Comparison of ENCODE assay signal across 8 cellular contexts in the genomic region with DNA sequence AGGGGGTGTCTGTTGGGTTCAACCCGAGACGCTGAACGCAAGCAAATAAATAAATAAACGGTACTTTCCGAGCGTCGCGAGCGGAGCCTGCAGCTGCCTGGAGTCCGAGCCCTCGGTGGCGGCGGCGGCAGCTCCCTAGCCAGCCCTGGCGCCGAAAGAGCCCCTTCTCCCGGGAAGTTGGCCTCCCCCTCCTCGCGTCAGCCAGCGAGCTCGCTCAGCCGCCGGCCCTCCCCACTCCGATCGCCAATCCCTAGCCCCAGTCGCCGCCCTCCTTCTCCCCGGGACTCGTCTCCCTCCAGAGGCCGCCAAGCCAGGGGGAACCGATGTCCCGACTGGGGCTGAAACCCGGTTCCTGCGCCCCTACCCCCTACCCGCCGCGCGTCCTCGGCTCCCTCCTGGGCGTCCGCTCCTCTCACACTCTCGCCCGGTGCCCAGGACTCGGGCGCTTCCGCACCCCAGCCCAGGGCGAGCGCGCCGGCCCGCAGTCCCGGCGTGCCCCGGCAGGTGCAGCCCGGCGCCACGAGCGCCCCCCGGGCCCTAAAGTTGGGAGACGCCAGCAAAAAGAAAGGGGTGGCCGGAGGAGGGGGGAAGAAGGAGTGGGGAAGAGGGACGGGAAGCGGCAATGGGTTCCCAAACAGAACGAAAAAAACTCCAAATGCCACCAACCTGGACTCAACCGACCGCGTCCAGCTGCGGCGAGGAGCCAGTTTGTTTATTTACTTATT. TPM values are rescaled to one million over a fixed set of nuclear protein-coding genes. Genes with fewer than 3 reads are reported as not detected.
A peak's percentile ranks its signal among the peaks of the same experiment; 100 is the strongest.
DNase-seq lines count a peak whose midpoint lies in the region; ATAC-seq, FAIRE-seq and TF ChIP-seq lines count a peak whose summit lies in the region.

A gene with protein sequence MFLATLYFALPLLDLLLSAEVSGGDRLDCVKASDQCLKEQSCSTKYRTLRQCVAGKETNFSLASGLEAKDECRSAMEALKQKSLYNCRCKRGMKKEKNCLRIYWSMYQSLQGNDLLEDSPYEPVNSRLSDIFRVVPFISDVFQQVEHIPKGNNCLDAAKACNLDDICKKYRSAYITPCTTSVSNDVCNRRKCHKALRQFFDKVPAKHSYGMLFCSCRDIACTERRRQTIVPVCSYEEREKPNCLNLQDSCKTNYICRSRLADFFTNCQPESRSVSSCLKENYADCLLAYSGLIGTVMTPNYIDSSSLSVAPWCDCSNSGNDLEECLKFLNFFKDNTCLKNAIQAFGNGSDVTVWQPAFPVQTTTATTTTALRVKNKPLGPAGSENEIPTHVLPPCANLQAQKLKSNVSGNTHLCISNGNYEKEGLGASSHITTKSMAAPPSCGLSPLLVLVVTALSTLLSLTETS (minus strand): TSS at position 710 of the 725 bp plus-strand sequence. CDS start 1,177 bp downstream, outside the sequence.

- H3K36me3 ChIP-seq in ectodermal cell (ENCODE audit: control insufficient read depth, insufficient read depth, low read length), result no peaks in the 10 kb centered on the region
- no peaks in the 10 kb centered on the region for H3K36me3 ChIP-seq in small intestine (ENCODE audit: control insufficient read depth in 2 of 2, insufficient read depth in 2 of 2, low read length in 2 of 2)

- DNase-seq in DMS53 treated with DMSO at 0.1 percent for 48 hours (lab: John Stamatoyannopoulos, UW; ENCODE audit: unreplicated experiment) (peak; percentile 6), LNCaP clone FGC (ENCODE audit: low read depth) (no peak), mucosa of gallbladder (ENCODE audit: low spot score) (no peak), small intestine (no peak)
- no peak for DNase-seq in CD4-positive, alpha-beta T cell

- WGBS in ectodermal cell, 2 experiments, result 0% methylated on average over 69 of the region's 69 CpGs
- 2 to 4% (median 2%) methylated on average over 64 to 69 of the region's 69 CpGs for WGBS in small intestine, 3 donors

- no peak within 1 kb of the TSS for H3K4me3 Mint-ChIP-seq in CD4-positive, alpha-beta T cell

- CTCF ChIA-PET in CD4-positive, alpha-beta T cell (lab: Charles Lee), result no interaction called here

- peaks cover 7% of the 10 kb centered on the region for H3K4me1 Mint-ChIP-seq in CD4-positive, alpha-beta T cell (ENCODE audit: low read depth)

- POLR2A ChIA-PET in CD4-positive, alpha-beta T cell (lab: Charles Lee), result no interaction called here

- no peak for FAIRE-seq in small intestine (lab: Jason Lieb, UNC)

- H3K27ac Mint-ChIP-seq in CD4-positive, alpha-beta T cell, result no peak within 1 kb of the TSS

- H3K27me3 Mint-ChIP-seq in CD4-positive, alpha-beta T cell, result peaks cover 64% of the 10 kb centered on the region

- H3K27me3 ChIP-seq in ectodermal cell (ENCODE audit: control insufficient read depth, insufficient read depth, low read length, poor library complexity, severe bottlenecking) (peaks cover 84% of the 10 kb centered on the region), small intestine (ENCODE audit: control insufficient read depth in 2 of 2, insufficient read depth in 2 of 2, low read length in 2 of 2) (peaks cover 12 to 21% of the 10 kb centered on the region in 2 donors)
- peaks cover 55% of the 10 kb centered on the region for H3K27me3 ChIP-seq in CD4-positive, alpha-beta T cell (ENCODE audit: control insufficient read depth, insufficient read depth, low read length)

- ATAC-seq in CD4-positive, alpha-beta T cell (ENCODE audit: poor library complexity), result no peak
- no peak for ATAC-seq in GM18868 (IDR thresholded peaks at IDR 0.05; ENCODE audit: unreplicated experiment)
- ATAC-seq in HG03521 (IDR thresholded peaks at IDR 0.05; ENCODE audit: unreplicated experiment), result no peak

- no peaks in the 10 kb centered on the region for H3K9me3 Mint-ChIP-seq in CD4-positive, alpha-beta T cell

- intact Hi-C loops in CD4-positive, alpha-beta T cell (cut with DNase I, micrococcal nuclease), result no loop called here

- no peaks in the 10 kb centered on the region for H3K36me3 Mint-ChIP-seq in CD4-positive, alpha-beta T cell (ENCODE audit: low read depth)

- TF ChIP-seq CTCF in LNCaP clone FGC (IDR thresholded peaks at IDR 0.05; ENCODE audit: control insufficient read depth, extremely low read depth, insufficient read depth), result no peak
- no peak for TF ChIP-seq CTCF in CD4-positive, alpha-beta T cell (IDR thresholded peaks at IDR 0.05)

- peak within 1 kb of the TSS; percentile 28 for H3K4me3 ChIP-seq in LNCaP clone FGC (ENCODE audit: low read depth, low read length)
- peak within 1 kb of the TSS; percentile 56 for H3K4me3 ChIP-seq in ectodermal cell (ENCODE audit: insufficient read depth, low read depth, low read length)
- H3K4me3 ChIP-seq in small intestine (ENCODE audit: low read depth in 1 of 2, low read length in 2 of 2), result peak within 1 kb of the TSS in 1 of 2 donors; percentile 3

- H3K9me3 ChIP-seq in ectodermal cell (ENCODE audit: control insufficient read depth, low read length) (no peaks in the 10 kb centered on the region), small intestine (ENCODE audit: control insufficient read depth, low read depth) (no peaks in the 10 kb centered on the region)
- H3K9me3 ChIP-seq in CD4-positive, alpha-beta T cell (ENCODE audit: control insufficient read depth, low read length), result no peaks in the 10 kb centered on the region

- H3K27ac ChIP-seq in ectodermal cell (ENCODE audit: insufficient read depth, low read depth, low read length, poor library complexity, severe bottlenecking) (no peak within 1 kb of the TSS), small intestine (ENCODE audit: low read depth in 1 of 2, low read length in 1 of 2) (peak within 1 kb of the TSS in 1 of 2 donors; percentile 49)
- no peak within 1 kb of the TSS for H3K27ac ChIP-seq in CD4-positive, alpha-beta T cell (ENCODE audit: low read depth, low read length)

- H3K4me1 ChIP-seq in ectodermal cell (ENCODE audit: control insufficient read depth, insufficient read depth, low read length) (peaks cover 16% of the 10 kb centered on the region), small intestine (ENCODE audit: control insufficient read depth in 2 of 2, insufficient read depth in 1 of 2, low read depth in 1 of 2, low read length in 1 of 2) (no peaks in the 10 kb centered on the region)

RNA-seq across cellular contexts. Expression of the gene that starts here (rescaled TPM):
- polyA plus RNA-seq in ectodermal cell (2013, experiment 1 of 4), result 4.5 TPM
- 5.5 TPM for polyA plus RNA-seq in ectodermal cell (2013, experiment 2 of 4)
- 3.5 TPM for polyA plus RNA-seq in ectodermal cell (2013, experiment 3 of 4)
- polyA plus RNA-seq in ectodermal cell (2013, experiment 4 of 4), result 5.4 TPM
- 18.3 TPM for total RNA-seq in mucosa of gallbladder
- not detected for total RNA-seq in CD4-positive, alpha-beta T cell
- polyA plus RNA-seq in small intestine, result 1 to 10 TPM in 1 of 3 donors, under 1 TPM in 2; 0.22 to 7.4 (median 0.27) TPM

Comparison
In these comparisons a context has a peak if more than half of its experiments do, and no peak if none do; other contexts are left out.
1. RNA of the gene that starts here (total RNA-seq): 18.3 TPM in mucosa of gallbladder (single experiment); not detected in CD4-positive, alpha-beta T cell; every median in the first group is over 10 times any median in the second.